Comparison of ENCODE assay signal across 24 cellular contexts in the genomic region with DNA sequence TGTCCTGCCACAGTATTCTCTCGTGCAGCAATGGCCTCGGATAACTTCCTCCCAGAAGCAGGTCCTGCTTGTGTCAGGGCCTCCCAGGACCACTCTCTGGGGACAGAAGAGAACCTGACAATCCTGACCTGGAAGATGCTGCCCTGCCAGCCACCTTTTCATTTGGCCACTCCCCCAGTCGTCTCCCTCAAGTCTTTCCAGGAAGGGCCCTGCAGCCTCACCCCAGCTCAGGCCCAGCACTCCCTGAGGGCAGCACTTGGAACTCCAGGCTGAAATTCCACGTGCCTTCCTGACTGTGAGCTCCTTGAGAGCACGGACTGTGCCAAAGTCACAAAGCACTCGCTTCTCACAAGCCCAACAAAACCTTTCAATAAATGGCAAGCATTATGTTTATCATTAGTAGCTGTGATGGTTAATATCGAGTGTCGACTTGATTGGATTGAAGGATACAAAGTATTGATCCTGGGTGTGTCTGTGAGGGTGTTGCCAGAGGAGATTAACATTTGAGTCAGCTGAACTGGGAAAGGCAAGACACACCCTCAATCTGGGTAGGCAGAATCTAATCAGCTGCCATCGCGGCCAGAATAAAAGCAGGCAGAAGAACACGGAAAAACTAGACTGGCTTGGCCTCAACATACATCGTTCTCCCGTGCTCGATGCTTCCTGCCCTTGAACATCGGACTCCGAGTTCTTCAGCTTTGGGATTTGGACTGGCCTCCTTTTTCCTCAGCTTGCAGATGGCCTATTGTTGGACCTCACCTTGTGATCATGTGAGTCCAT. TPM values are rescaled to one million over a fixed set of nuclear protein-coding genes. Genes with fewer than 3 reads are reported as not detected.
"Had no signal": no experiment of that assay in that cellular context is flagged by ENCODE, and none has a peak within 500 bp of the region (broad histone marks: within the 10 kb centered on the region; RNA-seq: fewer than 3 reads in every experiment).

No MANE protein-coding gene starts in this region.

- H3K4me3 ChIP-seq: dorsolateral prefrontal cortex, gastrocnemius medialis, heart left ventricle, tibial artery, uterus had no signal

- H3K36me3 Mint-ChIP-seq: activated naive CD4-positive, alpha-beta T cell treated with anti-CD3 and anti-CD28 coated beads, Interleukin-2, amount 10 ng/mL, durations not matched to agents 7 days and 5 days; brain; immature natural killer cell; naive thymus-derived CD4-positive, alpha-beta T cell had no signal

- H3K27me3 ChIP-seq: dorsolateral prefrontal cortex, gastrocnemius medialis, heart left ventricle, uterus had no signal

- H3K27me3 Mint-ChIP-seq: brain had no signal

- H3K9me3 ChIP-seq: gastrocnemius medialis, heart left ventricle, tibial artery, uterus had no signal

- H3K4me1 Mint-ChIP-seq: activated CD4-positive, alpha-beta T cell treated with anti-CD3 and anti-CD28 coated beads for 36 hours; activated naive CD4-positive, alpha-beta T cell treated with anti-CD3 and anti-CD28 coated beads, Interleukin-2, amount 10 ng/mL, durations not matched to agents 7 days and 5 days; activated naive CD8-positive, alpha-beta T cell treated with anti-CD3 and anti-CD28 coated beads, Interleukin-2, amount 50 U/mL, for 24 hours; immature natural killer cell; naive thymus-derived CD4-positive, alpha-beta T cell had no signal

- H3K27ac Mint-ChIP-seq: activated CD4-positive, alpha-beta T cell treated with anti-CD3 and anti-CD28 coated beads for 36 hours; activated naive CD4-positive, alpha-beta T cell treated with anti-CD3 and anti-CD28 coated beads, Interleukin-2, amount 10 ng/mL, durations not matched to agents 7 days and 5 days; activated naive CD8-positive, alpha-beta T cell treated with anti-CD3 and anti-CD28 coated beads, Interleukin-2, amount 50 U/mL, for 24 hours; immature natural killer cell; naive thymus-derived CD4-positive, alpha-beta T cell had no signal

- H3K36me3 ChIP-seq: gastrocnemius medialis, heart left ventricle, tibial artery, uterus, WERI-Rb-1 had no signal

- ATAC-seq: activated CD4-positive, alpha-beta T cell treated with anti-CD3 and anti-CD28 coated beads for 36 hours; activated naive CD8-positive, alpha-beta T cell treated with anti-CD3 and anti-CD28 coated beads, Interleukin-2, amount 50 U/mL, for 24 hours; gastrocnemius medialis; heart left ventricle; naive thymus-derived CD4-positive, alpha-beta T cell had no signal

- DNase-seq: activated CD4-positive, alpha-beta T cell treated with anti-CD3 and anti-CD28 coated beads for 36 hours; activated CD4-positive, alpha-beta T cell treated with anti-CD3 and anti-CD28 coated beads, Interleukin-2, amount 50 U/mL, for 48 hours; activated naive CD4-positive, alpha-beta T cell treated with anti-CD3 and anti-CD28 coated beads, Interleukin-2, amount 10 ng/mL, durations not matched to agents 7 days and 5 days; activated naive CD8-positive, alpha-beta T cell treated with anti-CD3 and anti-CD28 coated beads, Interleukin-2, amount 50 U/mL, for 24 hours; anterior cingulate cortex; caudate nucleus; dorsolateral prefrontal cortex; erythroblast; gastrocnemius medialis; heart left ventricle; immature natural killer cell; mesenchymal stem cell; naive thymus-derived CD4-positive, alpha-beta T cell; retina; stimulated activated naive CD4-positive, alpha-beta T cell treated with Interleukin-2 at 50 U/mL for 16 hours; uterus; WERI-Rb-1 had no signal

- H3K4me3 Mint-ChIP-seq: activated CD4-positive, alpha-beta T cell treated with anti-CD3 and anti-CD28 coated beads for 36 hours; activated naive CD4-positive, alpha-beta T cell treated with anti-CD3 and anti-CD28 coated beads, Interleukin-2, amount 10 ng/mL, durations not matched to agents 7 days and 5 days; activated naive CD8-positive, alpha-beta T cell treated with anti-CD3 and anti-CD28 coated beads, Interleukin-2, amount 50 U/mL, for 24 hours; brain; immature natural killer cell; naive thymus-derived CD4-positive, alpha-beta T cell had no signal

- H3K4me1 ChIP-seq: gastrocnemius medialis, tibial artery, uterus had no signal

- H3K27ac ChIP-seq: dorsolateral prefrontal cortex, gastrocnemius medialis, heart left ventricle, tibial artery, uterus, WERI-Rb-1 had no signal

- H3K9me3 Mint-ChIP-seq: activated naive CD4-positive, alpha-beta T cell treated with anti-CD3 and anti-CD28 coated beads, Interleukin-2, amount 10 ng/mL, durations not matched to agents 7 days and 5 days; activated naive CD8-positive, alpha-beta T cell treated with anti-CD3 and anti-CD28 coated beads, Interleukin-2, amount 50 U/mL, for 24 hours; brain; immature natural killer cell; naive thymus-derived CD4-positive, alpha-beta T cell had no signal

RNA-seq across cellular contexts. Expression of a gene that starts 2.3 kb away (rescaled TPM):
- total RNA-seq: activated CD4-positive, alpha-beta T cell treated with anti-CD3 and anti-CD28 coated beads for 36 hours; gastrocnemius medialis; lower leg skin; naive thymus-derived CD4-positive, alpha-beta T cell; posterior vena cava; subcutaneous adipose tissue; T-helper 2 cell treated with Interferon-gamma antibody and Interleukin-4, amounts not matched to agents 100 ng/mL and 5 ng/mL, for 36 hours; uterus had no signal
- polyA plus RNA-seq: heart left ventricle; naive thymus-derived CD4-positive, alpha-beta T cell had no signal

RNA-seq across cellular contexts. Expression of a gene that starts 13.8 kb away (rescaled TPM):
- total RNA-seq: activated CD4-positive, alpha-beta T cell treated with anti-CD3 and anti-CD28 coated beads for 36 hours; gastrocnemius medialis; heart left ventricle; mucosa of gallbladder; naive thymus-derived CD4-positive, alpha-beta T cell; posterior vena cava; subcutaneous adipose tissue; T-helper 2 cell treated with Interferon-gamma antibody and Interleukin-4, amounts not matched to agents 100 ng/mL and 5 ng/mL, for 36 hours; uterus had no signal
- polyA plus RNA-seq: heart left ventricle; immature natural killer cell; naive thymus-derived CD4-positive, alpha-beta T cell had no signal
